23 cellular contexts compared by ENCODE assay signal in genomic region chr2:24981742-24982141, GRCh38.
"Had no signal": no experiment of that assay in that cellular context is flagged by ENCODE, and none has a peak within 500 bp of the region (broad histone marks: within the 10 kb centered on the region; RNA-seq: fewer than 3 reads in every experiment).

No MANE protein-coding gene starts in this region.

- H3K27ac ChIP-seq: brain microvascular endothelial cell, cardiac muscle cell had no signal

- DNase-seq: activated B cell treated with CpG ODN at 0.5 μM for 24 hours; activated CD4-positive, alpha-beta T cell treated with anti-CD3 and anti-CD28 coated beads for 1 hour; activated CD4-positive, alpha-beta T cell treated with anti-CD3 and anti-CD28 coated beads, Interleukin-2, amount 10 ng/mL, durations not matched to agents 24 days and 14 days; activated CD4-positive, alpha-beta T cell treated with anti-CD3 and anti-CD28 coated beads, Interleukin-2, amount 50 U/mL, for 48 hours; activated CD8-positive, alpha-beta memory T cell treated with anti-CD3 and anti-CD28 coated beads, Interleukin-2, amount 10 ng/mL, durations not matched to agents 7 days and 5 days; activated effector memory CD4-positive, alpha-beta T cell treated with anti-CD3 and anti-CD28 coated beads, Interleukin-2, amount 50 U/mL, for 16 hours; activated naive CD4-positive, alpha-beta T cell treated with Interleukin-2 at 50 U/mL for 16 hours; activated T-cell treated with anti-CD3 and anti-CD28 coated beads, Interleukin-2, amount 50 U/mL, for 4 hours; amygdala; brain microvascular endothelial cell; MM.1S; NCI-H1436; NCI-H1694 treated with DMSO at 0.1 percent for 48 hours; NCI-H2029 treated with DMSO at 0.1 percent for 48 hours; NCI-H345; NCI-H510A treated with DMSO at 0.1 percent for 48 hours; NK-92 treated with Interleukin-12 subunit alpha and Interleukin-12 subunit beta, amount 100 ng/mL, for 24 hours; SHP77; T-cell; T-helper 2 cell; T1000 had no signal

- H3K36me3 ChIP-seq: brain microvascular endothelial cell, cardiac muscle cell had no signal

- H3K4me3 ChIP-seq: cardiac muscle cell had no signal

- ATAC-seq: activated CD8-positive, alpha-beta memory T cell treated with anti-CD3 and anti-CD28 coated beads, Interleukin-2, amount 10 ng/mL, durations not matched to agents 7 days and 5 days; activated naive CD4-positive, alpha-beta T cell treated with anti-CD3 and anti-CD28 coated beads, Interleukin-2, amount 50 U/mL, for 72 hours; activated T-cell treated with anti-CD3 and anti-CD28 coated beads, Interleukin-2, amount 50 U/mL, for 4 hours; T-cell had no signal

- H3K27me3 ChIP-seq: cardiac muscle cell had no signal
